ENCODE assay signal across 8 cellular contexts in the genomic region with DNA sequence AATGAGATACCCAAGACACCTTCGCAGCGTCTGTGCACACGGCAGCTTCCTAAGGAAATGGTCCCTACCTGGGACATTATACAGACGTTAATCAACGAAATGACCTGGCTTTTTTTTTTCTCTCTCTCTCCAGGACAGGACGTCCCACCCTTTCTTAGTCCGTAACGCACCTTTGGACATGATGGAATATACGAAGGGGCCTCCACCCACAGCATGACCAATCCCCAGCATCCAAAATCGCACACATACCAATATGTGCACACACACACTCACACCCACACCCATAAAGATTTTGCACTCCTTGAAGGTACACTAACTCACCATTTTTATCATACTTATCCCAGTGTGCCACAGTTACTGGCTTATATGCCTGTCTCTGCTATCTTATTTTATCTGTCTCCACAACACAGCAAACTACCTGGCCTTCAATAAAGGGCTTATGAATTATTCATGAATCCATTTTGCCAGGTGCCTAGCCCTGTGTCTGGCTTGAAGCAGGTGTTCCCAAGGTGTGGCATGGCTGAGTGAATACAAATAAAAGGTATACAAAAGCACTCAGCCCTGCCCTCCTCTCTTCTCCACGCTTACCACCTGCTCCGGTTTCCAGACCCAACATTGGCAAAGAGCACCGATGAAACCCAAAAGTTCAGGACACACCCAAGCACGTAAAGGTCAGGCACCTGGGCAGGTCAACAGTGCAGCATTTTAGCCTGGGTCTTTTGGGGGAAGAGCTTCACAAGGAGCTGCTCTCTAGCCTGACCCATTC. TPM values are rescaled to one million over a fixed set of nuclear protein-coding genes. Genes with fewer than 3 reads are reported as not detected.
DNase-seq lines count a peak whose midpoint lies in the region; ATAC-seq, FAIRE-seq and TF ChIP-seq lines count a peak whose summit lies in the region.

No MANE protein-coding gene starts in this region.

- CTCF ChIA-PET in endothelial cell of umbilical vein (lab: Charles Lee): interaction anchor here (1.0 to 5.9 kb wide), 5 partner anchors 11 to 92 kb away, joined by 3 to 30 read pairs (median 4); partner anchors contain the start of gene LTBR

- H3K9ac ChIP-seq in endothelial cell of umbilical vein (replicated peaks; ENCODE audit: extremely low read depth, insufficient read depth, low read length): no peak overlapping the region

- no peak for TF ChIP-seq EP300 in sigmoid colon (IDR thresholded peaks at IDR 0.05)

- ATAC-seq in omental fat pad (ENCODE audit: low FRiP score): no peak

- POLR2A ChIA-PET in endothelial cell of umbilical vein (lab: Charles Lee): no interaction called here

- H3K27ac ChIP-seq in endothelial cell of umbilical vein (ENCODE audit: insufficient read depth, low read depth, low read length): no peak overlapping the region
- peak overlapping the region; percentile 48 to 82 (median 76) for H3K27ac ChIP-seq in sigmoid colon

- intact Hi-C loops in endothelial cell of umbilical vein (cut with micrococcal nuclease) (no loop called here), sigmoid colon (cut with DNase I) (no loop called here)

- FAIRE-seq in endothelial cell of umbilical vein (lab: Jason Lieb, UNC): no peak

- no peak for TF ChIP-seq POLR2A in endothelial cell of umbilical vein (IDR thresholded peaks at IDR 0.05; ENCODE audit: low read depth, low read length)
- peak in 1 of 2 donors; percentile 27 for TF ChIP-seq POLR2A in sigmoid colon (IDR thresholded peaks at IDR 0.05)

- peak overlapping the region; percentile 74 for H2AFZ ChIP-seq in endothelial cell of umbilical vein (ENCODE audit: low read depth, low read length)

- no peaks in the 10 kb centered on the region for H3K9me1 ChIP-seq in endothelial cell of umbilical vein (replicated peaks; ENCODE audit: control insufficient read depth, extremely low read depth, insufficient read depth, low read length)

- H3K4me1 ChIP-seq in endothelial cell of umbilical vein (ENCODE audit: control insufficient read depth, extremely low read depth, insufficient read depth, low read length): peaks cover 31% of the 10 kb centered on the region
- H3K4me1 ChIP-seq in sigmoid colon: peaks cover 0 to 68% (median 43%) of the 10 kb centered on the region in 4 donors

- no peaks in the 10 kb centered on the region; the same call in 1 of the 2 replicates for H3K36me3 ChIP-seq in H7 (replicated peaks; ENCODE audit: control insufficient read depth, insufficient read depth, low read length)
- no peaks in the 10 kb centered on the region for H3K36me3 ChIP-seq in endothelial cell of umbilical vein (ENCODE audit: control insufficient read depth in 2 of 2, extremely low read depth in 1 of 2, insufficient read depth in 2 of 2, low read length in 2 of 2)
- H3K36me3 ChIP-seq in sigmoid colon: no peaks in the 10 kb centered on the region

- WGBS in sigmoid colon, 2 donors: 14 to 63% methylated on average over 14 of the region's 14 CpGs

- H3K9me3 ChIP-seq in endothelial cell of umbilical vein (replicated peaks; ENCODE audit: control insufficient read depth, insufficient read depth, low read length) (no peaks in the 10 kb centered on the region), sigmoid colon (no peaks in the 10 kb centered on the region)

- BruUV-seq in endothelial cell of umbilical vein (replicated peaks; lab: Mats Ljungman, UMichigan): no TSS peak

- H4K20me1 ChIP-seq in endothelial cell of umbilical vein (replicated peaks; ENCODE audit: control insufficient read depth, extremely low read depth, insufficient read depth, low read length): no peaks in the 10 kb centered on the region

- peak overlapping the region; percentile 4 for H3K4me2 ChIP-seq in endothelial cell of umbilical vein (ENCODE audit: insufficient read depth, low read length)

- H3K4me3 ChIP-seq in H7 (ENCODE audit: insufficient read depth, low read depth, low read length) (peak overlapping the region; percentile 59), endothelial cell of umbilical vein (replicated peaks in 1 of 3; ENCODE audit: insufficient read depth in 1 of 3, low read depth in 1 of 3, low read length in 3 of 3) (no peak overlapping the region), sigmoid colon (peak overlapping the region in 1 of 4 donors; percentile 1)

- TF ChIP-seq CTCF in endothelial cell of umbilical vein (IDR thresholded peaks at IDR 0.05; ENCODE audit: extremely low read depth in 1 of 2, insufficient read depth in 1 of 2, low read depth in 1 of 2, low read length in 2 of 2) (no peak), sigmoid colon (IDR thresholded peaks at IDR 0.05) (no peak), omental fat pad (IDR thresholded peaks at IDR 0.05) (no peak)

- H3K79me2 ChIP-seq in endothelial cell of umbilical vein (ENCODE audit: control insufficient read depth, insufficient read depth, low read length): no peaks in the 10 kb centered on the region

- DNase-seq in H7: peak; percentile 25
- peak; percentile 39 for DNase-seq in NCI-H2196 treated with DMSO at 0.1 percent for 48 hours (lab: John Stamatoyannopoulos, UW; ENCODE audit: unreplicated experiment)
- no peak for DNase-seq in endothelial cell of umbilical vein (ENCODE audit: low read depth, low spot score)
- DNase-seq in sigmoid colon: peak; percentile 28
- DNase-seq in ureter (ENCODE audit: low spot score): no peak
- DNase-seq in AG08396 (ENCODE audit: low spot score): no peak
- no peak for DNase-seq in NCI-H226
- no peak for DNase-seq in omental fat pad (ENCODE audit: low spot score)

- no peaks in the 10 kb centered on the region for H3K27me3 ChIP-seq in H7 (ENCODE audit: control insufficient read depth, insufficient read depth, low read length)
- no peaks in the 10 kb centered on the region for H3K27me3 ChIP-seq in endothelial cell of umbilical vein (ENCODE audit: control insufficient read depth in 2 of 2, insufficient read depth in 2 of 2, low read length in 2 of 2)
- H3K27me3 ChIP-seq in sigmoid colon: no peaks in the 10 kb centered on the region

- dilution Hi-C loops in endothelial cell of umbilical vein (cut with MboI; ENCODE audit: extremely low pct_ligation_motif_present, low sequenced_read_pairs): no loop called here

TF ChIP-seq in endothelial cell of umbilical vein, 7 proteins besides CTCF, POLR2A, EP300 and RAD21 (continues in another document):
- TF ChIP-seq FOS (IDR thresholded peaks at IDR 0.05; ENCODE audit: borderline replicate concordance, insufficient read depth, low read length): no peak
- TF ChIP-seq MYC (IDR thresholded peaks at IDR 0.05; ENCODE audit: low read depth, low read length): no peak
- no peak for TF ChIP-seq POLR2AphosphoS5 (IDR thresholded peaks at IDR 0.05; ENCODE audit: insufficient read depth, low read depth, low read length)
- no peak for TF ChIP-seq EZH2 (IDR thresholded peaks at IDR 0.05; ENCODE audit: borderline replicate concordance, low read depth, low read length, severe bottlenecking)
- TF ChIP-seq GATA2 (IDR thresholded peaks at IDR 0.05; ENCODE audit: insufficient read depth, insufficient read length, low read depth, low read length): no peak
- no peak for TF ChIP-seq JUN (IDR thresholded peaks at IDR 0.05; ENCODE audit: borderline replicate concordance, insufficient read depth, insufficient read length, low read depth)

RNA-seq across cellular contexts. Expression of gene SCNN1A, which starts 2.2 kb away (rescaled TPM):
- total RNA-seq in H7 (2014; rRNA removed; shearing (Covaris generic)): 28.5 and 41.7 TPM in 2 replicates
- total RNA-seq in endothelial cell of umbilical vein (0.18 TPM in 1 of 2 replicates, not detected in the other), sigmoid colon (1 to 10 TPM in 3 of 4 donors, under 1 TPM in 1; 0.82 to 7.2 (median 1.1) TPM), ureter (63.8 TPM), omental fat pad (10 to 100 TPM in 3 of 4 donors, 1 to 10 TPM in 1; 1.9 to 29.0 (median 15.7) TPM)
- polyA plus RNA-seq in endothelial cell of umbilical vein (0.12 and 0.14 TPM in 2 replicates), sigmoid colon (100 to 1,000 TPM in 1 of 3 donors, 10 to 100 TPM in 2; 51.1 to 169 (median 53.5) TPM)
- polyA plus RNA-seq in endothelial cell of umbilical vein (2011; cell fraction: cytosol; rRNA removed): 0.03 TPM in 2 replicates
- polyA plus RNA-seq in endothelial cell of umbilical vein (2011; cell fraction: nucleus; rRNA removed): 0.24 and 0.40 TPM in 2 replicates
- 0.24 TPM in 1 of 2 replicates, not detected in the other for polyA plus RNA-seq in endothelial cell of umbilical vein (2012)
- polyA minus RNA-seq in endothelial cell of umbilical vein: not detected in 2 replicates
- 3.2 TPM for polyA minus RNA-seq in endothelial cell of umbilical vein (2011; cell fraction: cytosol; rRNA and poly(A)+ RNA removed)
- not detected in 2 replicates for polyA minus RNA-seq in endothelial cell of umbilical vein (2011; cell fraction: nucleus; rRNA and poly(A)+ RNA removed)

RNA-seq across cellular contexts. Expression of gene LTBR, which starts 10.8 kb away (rescaled TPM):
- total RNA-seq in H7 (2014; rRNA removed; shearing (Covaris generic)): 2.5 and 3.6 TPM in 2 replicates
- 84.1 and 102 TPM in 2 replicates for total RNA-seq in endothelial cell of umbilical vein
- 70.7 and 82.2 TPM in 2 replicates for polyA plus RNA-seq in endothelial cell of umbilical vein
- 46.4 and 59.5 TPM in 2 replicates for polyA plus RNA-seq in endothelial cell of umbilical vein (2011; cell fraction: cytosol; rRNA removed)
- polyA plus RNA-seq in endothelial cell of umbilical vein (2011; cell fraction: nucleus; rRNA removed): 47.3 TPM in 2 replicates
- polyA plus RNA-seq in endothelial cell of umbilical vein (2012): 66.7 and 93.7 TPM in 2 replicates
- 15.6 and 26.2 TPM in 2 replicates for polyA minus RNA-seq in endothelial cell of umbilical vein
- 33.2 TPM for polyA minus RNA-seq in endothelial cell of umbilical vein (2011; cell fraction: cytosol; rRNA and poly(A)+ RNA removed)
- 17.9 and 21.2 TPM in 2 replicates for polyA minus RNA-seq in endothelial cell of umbilical vein (2011; cell fraction: nucleus; rRNA and poly(A)+ RNA removed)
- 100 to 1,000 TPM in 3 of 4 donors, 10 to 100 TPM in 1; 85.2 to 200 (median 125) TPM for total RNA-seq in sigmoid colon
- 10 to 100 TPM; 36.3 to 85.2 (median 37.8) TPM for polyA plus RNA-seq in sigmoid colon
- 167 TPM for total RNA-seq in ureter
- total RNA-seq in omental fat pad: 100 to 1,000 TPM in 3 of 4 donors, 10 to 100 TPM in 1; 99.9 to 171 (median 142) TPM

RNA-seq across cellular contexts. Expression of gene TNFRSF1A, which starts 31.3 kb away (rescaled TPM):
- 83.5 and 84.6 TPM in 2 replicates for total RNA-seq in H7 (2014; rRNA removed; shearing (Covaris generic))
- total RNA-seq in endothelial cell of umbilical vein: 84.0 and 98.2 TPM in 2 replicates
- polyA plus RNA-seq in endothelial cell of umbilical vein: 86.5 and 92.9 TPM in 2 replicates
- 83.7 and 84.0 TPM in 2 replicates for polyA plus RNA-seq in endothelial cell of umbilical vein (2011; cell fraction: cytosol; rRNA removed)
- 63.0 and 68.9 TPM in 2 replicates for polyA plus RNA-seq in endothelial cell of umbilical vein (2011; cell fraction: nucleus; rRNA removed)
- polyA plus RNA-seq in endothelial cell of umbilical vein (2012): 101 and 108 TPM in 2 replicates
- polyA minus RNA-seq in endothelial cell of umbilical vein: 91.7 and 97.9 TPM in 2 replicates
- polyA minus RNA-seq in endothelial cell of umbilical vein (2011; cell fraction: cytosol; rRNA and poly(A)+ RNA removed): 65.3 TPM
- polyA minus RNA-seq in endothelial cell of umbilical vein (2011; cell fraction: nucleus; rRNA and poly(A)+ RNA removed): 58.5 and 60.2 TPM in 2 replicates
- total RNA-seq in sigmoid colon: 100 to 1,000 TPM; 135 to 191 (median 176) TPM
- 100 to 1,000 TPM in 1 of 3 donors, 10 to 100 TPM in 2; 31.7 to 107 (median 74.5) TPM for polyA plus RNA-seq in sigmoid colon
- total RNA-seq in ureter: 177 TPM
- total RNA-seq in omental fat pad: 100 to 1,000 TPM; 279 to 689 (median 317) TPM

Comparison
In these comparisons a context has a peak if more than half of its experiments do, and no peak if none do; other contexts are left out.
1. DNase-seq: peak in H7 (single experiment), NCI-H2196 treated with DMSO at 0.1 percent for 48 hours (single experiment) and sigmoid colon (single experiment); none in endothelial cell of umbilical vein (single experiment), ureter (single experiment), AG08396 (single experiment), NCI-H226 (single experiment) and omental fat pad (single experiment).
2. RNA of gene LTBR, which starts 10.8 kb away (total RNA-seq): 167 TPM in ureter (single experiment), 99.9 to 171 TPM in omental fat pad, 85.2 to 200 TPM in sigmoid colon and 84.1 to 102 TPM in endothelial cell of umbilical vein; 2.5 to 3.6 TPM in H7; every median in the first group is over 10 times any median in the second.